Comparison of ENCODE assay signal across 1 cellular context in the genomic region with DNA sequence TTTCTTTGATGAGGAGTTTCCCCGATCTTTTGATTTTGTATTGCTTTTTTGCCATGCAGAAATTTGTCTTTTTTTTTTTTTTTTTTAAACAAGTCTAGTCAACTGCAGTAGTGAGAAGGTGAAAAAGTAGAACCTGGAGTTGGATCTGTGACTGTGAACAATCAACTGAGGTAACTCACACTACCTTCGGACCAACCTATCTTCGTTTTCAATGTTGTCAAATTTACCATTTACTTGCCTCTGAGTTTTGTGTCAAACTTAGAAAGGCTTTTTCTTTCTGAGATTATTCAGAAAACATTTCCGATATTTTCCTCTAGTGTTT.
TF ChIP-seq lines count a peak whose summit lies in the region.

No MANE protein-coding gene starts in this region.

TF ChIP-seq in GM12878, 131 proteins besides CTCF, POLR2A, EP300 and RAD21:
- TF ChIP-seq SMAD5 (IDR thresholded peaks at IDR 0.05; ENCODE audit: low read depth) (no peak), ZBTB33 (IDR thresholded peaks at IDR 0.05) (no peak)
